ENCODE assay signal across 8 cellular contexts in the genomic region with DNA sequence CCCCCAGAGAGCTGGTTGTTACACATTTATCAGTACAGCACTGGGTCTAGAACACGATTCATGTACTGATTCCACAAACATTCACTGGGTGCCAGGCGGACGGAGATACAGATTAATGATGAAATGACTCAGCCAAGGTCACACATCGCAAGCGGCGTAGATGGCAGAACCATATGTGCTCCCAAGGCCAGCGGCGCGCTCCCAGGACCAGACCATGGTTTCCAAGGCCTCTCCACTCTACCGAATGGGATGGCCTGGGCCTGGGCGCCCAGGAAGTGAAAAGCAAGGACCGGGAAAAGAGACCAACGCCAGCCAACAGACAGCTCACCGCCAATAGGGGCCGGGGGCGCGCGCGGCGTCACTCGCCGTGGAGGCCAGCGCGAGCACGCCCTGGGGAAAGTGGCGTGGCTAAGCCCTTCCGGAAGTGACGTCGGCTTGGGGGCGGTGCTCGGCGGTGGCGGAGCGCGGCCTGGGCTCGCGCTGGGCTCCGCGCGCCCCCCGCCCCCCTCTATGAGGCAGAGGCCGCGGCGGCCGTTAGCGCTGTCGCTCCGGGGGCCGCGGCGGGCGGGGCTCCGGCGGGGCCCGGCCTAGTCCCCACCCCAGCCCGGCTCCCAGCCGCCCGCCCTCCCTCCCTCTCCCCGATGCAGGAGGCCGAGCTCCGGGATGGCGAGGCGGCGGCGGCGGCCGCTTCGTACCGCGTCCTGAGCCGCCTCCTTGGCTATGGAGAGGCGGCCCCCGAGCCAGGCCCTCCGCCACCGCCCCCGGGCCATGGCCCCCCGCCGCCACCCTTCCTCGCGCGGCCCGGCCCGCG. TPM values are rescaled to one million over a fixed set of nuclear protein-coding genes. Genes with fewer than 3 reads are reported as not detected.
A peak's percentile ranks its signal among the peaks of the same experiment; 100 is the strongest.
DNase-seq lines count a peak whose midpoint lies in the region; ATAC-seq and TF ChIP-seq lines count a peak whose summit lies in the region.

SOCS7 (plus strand) TSS at position 433 of the 811 bp plus-strand sequence; CDS start at position 642, 209 bp downstream.

- peak within 1 kb of the TSS; percentile 83 for H3K4me3 ChIP-seq in endodermal cell (ENCODE audit: low read length)

- DNase-seq in COLO668 (lab: John Stamatoyannopoulos, UW; ENCODE audit: unreplicated experiment) (peak; percentile 93), HT1080 (ENCODE audit: low read depth) (peak; percentile 93), NOMO-1 (lab: John Stamatoyannopoulos, UW; ENCODE audit: unreplicated experiment in 2 of 2) (peak; percentile 86 to 95), endodermal cell (peak; percentile 98), mesenteric fat pad (ENCODE audit: low spot score) (peak; percentile 99)
- peak; percentile 80 to 94 (median 93) for DNase-seq in activated CD8-positive, alpha-beta memory T cell treated with anti-CD3 and anti-CD28 coated beads for 48 hours (ENCODE audit: low read depth in 2 of 3, low spot score in 2 of 3)
- DNase-seq in stimulated activated CD8-positive, alpha-beta memory T cell treated with anti-CD3 and anti-CD28 coated beads, Interleukin-15, amount 100 ng/mL, for 1 hour (ENCODE audit: low read depth), result peak; percentile 85

- peaks cover 6% of the 10 kb centered on the region for H3K4me1 ChIP-seq in endodermal cell (ENCODE audit: control insufficient read depth, insufficient read depth, low read length)

- no peaks in the 10 kb centered on the region for H3K36me3 ChIP-seq in endodermal cell (ENCODE audit: control insufficient read depth, insufficient read depth, low read length)

- no peaks in the 10 kb centered on the region for H3K36me3 Mint-ChIP-seq in endodermal cell (ENCODE audit: low read depth)

- 9 to 56% methylated on average over 14 to 84 of the region's 84 CpGs for WGBS in endodermal cell (ENCODE audit: insufficient coverage in 1 of 2, insufficient read length in 1 of 2), 2 experiments

- no peak within 1 kb of the TSS for H3K27ac ChIP-seq in endodermal cell (ENCODE audit: low read depth, low read length)

- peak within 1 kb of the TSS; percentile 34 for H3K9ac ChIP-seq in endodermal cell (ENCODE audit: extremely low read depth, low read length, poor library complexity, severe bottlenecking)

- H3K9me3 Mint-ChIP-seq in endodermal cell, result no peaks in the 10 kb centered on the region

- no peaks in the 10 kb centered on the region for H3K9me3 ChIP-seq in endodermal cell (ENCODE audit: control insufficient read depth, low read length)

- no peak for TF ChIP-seq CTCF in endodermal cell (conservative IDR thresholded peaks at IDR 0.05)

- ATAC-seq in GM21360 (IDR thresholded peaks at IDR 0.05; ENCODE audit: unreplicated experiment), result peak; percentile 83

- H3K4me3 Mint-ChIP-seq in endodermal cell, result peak within 1 kb of the TSS; percentile 70

- peaks cover 21% of the 10 kb centered on the region for H3K27me3 ChIP-seq in endodermal cell (ENCODE audit: control insufficient read depth, insufficient read depth, low read length, poor library complexity, severe bottlenecking)

- no peaks in the 10 kb centered on the region for H3K27me3 Mint-ChIP-seq in endodermal cell (ENCODE audit: insufficient read depth)

- peaks cover 45% of the 10 kb centered on the region for H3K4me1 Mint-ChIP-seq in endodermal cell

- peak within 1 kb of the TSS; percentile 95 for H3K27ac Mint-ChIP-seq in endodermal cell

RNA-seq across cellular contexts. Expression of gene SOCS7, which starts in this region (rescaled TPM):
- total RNA-seq in HT1080 (2014; rRNA removed; shearing (Covaris generic)), result 9.0 and 11.9 TPM in 2 replicates
- 8.0 and 11.8 TPM in 2 replicates for polyA plus RNA-seq in HT1080 (2015; cell fraction: cytosol; rRNA removed)
- 16.4 and 18.4 TPM in 2 replicates for polyA plus RNA-seq in HT1080 (2015; cell fraction: nucleus; rRNA removed)
- 10 to 100 TPM; 24.4 to 28.1 TPM for total RNA-seq in endodermal cell
- polyA plus RNA-seq in endodermal cell (2013, experiment 1 of 2), result 18.4 TPM
- 16.2 TPM for polyA plus RNA-seq in endodermal cell (2013, experiment 2 of 2)
- 14.5 TPM for total RNA-seq in mesenteric fat pad
